8 cellular contexts compared by ENCODE assay signal in the genomic region with DNA sequence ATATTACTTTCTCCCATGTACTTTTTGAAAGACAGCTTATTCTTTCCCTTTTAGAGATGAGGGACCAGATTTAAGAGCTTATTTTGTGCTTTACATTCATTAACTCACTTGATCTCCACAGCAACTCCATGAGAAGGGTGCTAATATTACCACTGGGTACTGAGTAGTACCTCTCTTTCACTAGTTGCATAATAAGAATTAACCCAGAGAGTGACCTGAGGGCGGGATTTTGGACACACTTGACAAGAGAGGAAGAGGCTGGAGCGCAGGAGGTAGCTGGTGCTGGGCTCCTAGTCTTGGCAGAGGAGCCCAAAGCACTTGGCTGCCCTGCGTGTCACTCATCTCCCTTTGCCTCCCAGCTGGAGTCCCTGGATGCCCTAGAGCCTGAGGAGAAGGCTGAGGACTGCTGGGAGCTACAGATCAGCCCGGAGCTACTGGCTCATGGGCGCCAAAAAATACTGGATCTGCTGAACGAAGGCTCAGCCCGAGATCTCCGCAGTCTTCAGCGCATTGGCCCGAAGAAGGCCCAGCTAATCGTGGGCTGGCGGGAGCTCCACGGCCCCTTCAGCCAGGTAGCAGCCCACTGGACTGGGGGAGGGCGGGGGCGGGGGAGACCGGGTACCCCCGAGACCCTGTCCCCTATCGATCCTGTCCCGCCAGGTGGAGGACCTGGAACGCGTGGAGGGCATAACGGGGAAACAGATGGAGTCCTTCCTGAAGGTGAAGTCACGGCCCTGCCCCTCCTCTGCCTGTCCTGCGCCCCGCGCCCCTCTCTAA. TPM values are rescaled to one million over a fixed set of nuclear protein-coding genes. Genes with fewer than 3 reads are reported as not detected.
DNase-seq lines count a peak whose midpoint lies in the region; ATAC-seq lines count a peak whose summit lies in the region.

No MANE protein-coding gene starts in this region.

- peak overlapping the region; percentile 99 for H3K27ac Mint-ChIP-seq in activated CD4-positive, alpha-beta T cell treated with anti-CD3 and anti-CD28 coated beads, Interleukin-2, amount 10 ng/mL, durations not matched to agents 7 days and 5 days
- peak overlapping the region; percentile 93 to 100 (median 99) for H3K27ac Mint-ChIP-seq in immature natural killer cell
- peak overlapping the region; percentile 100 for H3K27ac Mint-ChIP-seq in stimulated activated naive CD8-positive, alpha-beta T cell treated with anti-CD3 and anti-CD28 coated beads, Interleukin-15, amount 100 ng/mL, for 72 hours

- CTCF ChIA-PET in activated CD4-positive, alpha-beta T cell treated with anti-CD3 and anti-CD28 coated beads, Interleukin-2, amount 10 ng/mL, durations not matched to agents 7 days and 5 days (lab: Charles Lee) = interaction anchor here (0.8 to 2.6 kb wide), 10 partner anchors 9 to 45 kb away, joined by 3 to 25 read pairs (median 4); partner anchors contain the start of genes KIF22 and MVP

- H3K27me3 Mint-ChIP-seq in activated CD4-positive, alpha-beta T cell treated with anti-CD3 and anti-CD28 coated beads, Interleukin-2, amount 10 ng/mL, durations not matched to agents 7 days and 5 days = no peaks in the 10 kb centered on the region
- peaks cover 25 to 36% (median 27%) of the 10 kb centered on the region in 3 donors for H3K27me3 Mint-ChIP-seq in immature natural killer cell (ENCODE audit: low read depth in 3 of 3)
- H3K27me3 Mint-ChIP-seq in stimulated activated naive CD8-positive, alpha-beta T cell treated with anti-CD3 and anti-CD28 coated beads, Interleukin-15, amount 100 ng/mL, for 72 hours = no peaks in the 10 kb centered on the region

- no peak for ATAC-seq in stimulated activated naive CD8-positive, alpha-beta T cell treated with anti-CD3 and anti-CD28 coated beads, Interleukin-15, amount 100 ng/mL, for 72 hours
- ATAC-seq in HG02981 (IDR thresholded peaks at IDR 0.05; ENCODE audit: unreplicated experiment) = no peak
- ATAC-seq in GM21526 (IDR thresholded peaks at IDR 0.05; ENCODE audit: low FRiP score, unreplicated experiment) = no peak

- no peaks in the 10 kb centered on the region for H3K9me3 Mint-ChIP-seq in activated CD4-positive, alpha-beta T cell treated with anti-CD3 and anti-CD28 coated beads, Interleukin-2, amount 10 ng/mL, durations not matched to agents 7 days and 5 days
- H3K9me3 Mint-ChIP-seq in immature natural killer cell = no peaks in the 10 kb centered on the region
- no peaks in the 10 kb centered on the region for H3K9me3 Mint-ChIP-seq in stimulated activated naive CD8-positive, alpha-beta T cell treated with anti-CD3 and anti-CD28 coated beads, Interleukin-15, amount 100 ng/mL, for 72 hours

- DNase-seq in activated CD4-positive, alpha-beta T cell treated with anti-CD3 and anti-CD28 coated beads, Interleukin-2, amount 10 ng/mL, durations not matched to agents 7 days and 5 days = no peak
- DNase-seq in activated CD4-positive, alpha-beta T cell treated with anti-CD3 and anti-CD28 coated beads for 4 hours = no peak
- peak; percentile 73 for DNase-seq in NCI-H2171 (lab: John Stamatoyannopoulos, UW)
- no peak for DNase-seq in immature natural killer cell
- no peak for DNase-seq in stimulated activated naive CD8-positive, alpha-beta T cell treated with anti-CD3 and anti-CD28 coated beads, Interleukin-15, amount 100 ng/mL, for 72 hours

- H3K27ac ChIP-seq in angular gyrus (ENCODE audit: low read depth, low read length) = peak overlapping the region; percentile 100

- H3K36me3 Mint-ChIP-seq in activated CD4-positive, alpha-beta T cell treated with anti-CD3 and anti-CD28 coated beads, Interleukin-2, amount 10 ng/mL, durations not matched to agents 7 days and 5 days (ENCODE audit: low read depth) = peaks cover 62% of the 10 kb centered on the region
- peaks cover 4 to 15% (median 7%) of the 10 kb centered on the region in 3 donors for H3K36me3 Mint-ChIP-seq in immature natural killer cell

- peak overlapping the region; percentile 89 for H3K4me3 Mint-ChIP-seq in activated CD4-positive, alpha-beta T cell treated with anti-CD3 and anti-CD28 coated beads, Interleukin-2, amount 10 ng/mL, durations not matched to agents 7 days and 5 days
- peak overlapping the region; percentile 96 to 100 (median 99) for H3K4me3 Mint-ChIP-seq in immature natural killer cell
- H3K4me3 Mint-ChIP-seq in stimulated activated naive CD8-positive, alpha-beta T cell treated with anti-CD3 and anti-CD28 coated beads, Interleukin-15, amount 100 ng/mL, for 72 hours = peak overlapping the region; percentile 99

- H3K4me1 Mint-ChIP-seq in activated CD4-positive, alpha-beta T cell treated with anti-CD3 and anti-CD28 coated beads, Interleukin-2, amount 10 ng/mL, durations not matched to agents 7 days and 5 days = peaks cover 38% of the 10 kb centered on the region
- H3K4me1 Mint-ChIP-seq in immature natural killer cell = peaks cover 32 to 36% of the 10 kb centered on the region in 2 donors
- H3K4me1 Mint-ChIP-seq in stimulated activated naive CD8-positive, alpha-beta T cell treated with anti-CD3 and anti-CD28 coated beads, Interleukin-15, amount 100 ng/mL, for 72 hours = peaks cover 58% of the 10 kb centered on the region

- POLR2A ChIA-PET in activated CD4-positive, alpha-beta T cell treated with anti-CD3 and anti-CD28 coated beads, Interleukin-2, amount 10 ng/mL, durations not matched to agents 7 days and 5 days (lab: Charles Lee) = interaction anchor here (0.6 to 1.9 kb wide), 3 partner anchors 10 to 117 kb away, joined by 3 to 9 read pairs (median 7); partner anchors contain the start of gene KIF22

RNA-seq across cellular contexts. Expression of gene MAZ, which starts 1.7 kb away (rescaled TPM):
- 100 to 1,000 TPM; 528 to 590 TPM for total RNA-seq in activated CD4-positive, alpha-beta T cell treated with anti-CD3 and anti-CD28 coated beads, Interleukin-2, amount 10 ng/mL, durations not matched to agents 7 days and 5 days
- polyA plus RNA-seq in immature natural killer cell = 10 to 100 TPM; 49.2 to 54.8 (median 52.7) TPM

RNA-seq across cellular contexts. Expression of gene PRRT2, which starts 7.3 kb away (rescaled TPM):
- total RNA-seq in activated CD4-positive, alpha-beta T cell treated with anti-CD3 and anti-CD28 coated beads, Interleukin-2, amount 10 ng/mL, durations not matched to agents 7 days and 5 days = 1 to 10 TPM in 1 of 2 experiments, under 1 TPM in 1; 0.98 to 1.3 TPM
- polyA plus RNA-seq in immature natural killer cell = not detected

RNA-seq across cellular contexts. Expression of gene PAGR1, which starts 11.3 kb away (rescaled TPM):
- 10 to 100 TPM; 26.8 to 29.6 TPM for total RNA-seq in activated CD4-positive, alpha-beta T cell treated with anti-CD3 and anti-CD28 coated beads, Interleukin-2, amount 10 ng/mL, durations not matched to agents 7 days and 5 days
- polyA plus RNA-seq in immature natural killer cell = 10 to 100 TPM; 44.8 to 55.2 (median 46.1) TPM

RNA-seq across cellular contexts. Expression of gene KIF22, which starts 14.1 kb away (rescaled TPM):
- total RNA-seq in activated CD4-positive, alpha-beta T cell treated with anti-CD3 and anti-CD28 coated beads, Interleukin-2, amount 10 ng/mL, durations not matched to agents 7 days and 5 days = 100 to 1,000 TPM; 244 to 253 TPM
- polyA plus RNA-seq in immature natural killer cell = 10 to 100 TPM; 33.1 to 45.2 (median 33.3) TPM

RNA-seq across cellular contexts. Expression of gene MVP, which starts 15.6 kb away (rescaled TPM):
- 100 to 1,000 TPM; 177 to 187 TPM for total RNA-seq in activated CD4-positive, alpha-beta T cell treated with anti-CD3 and anti-CD28 coated beads, Interleukin-2, amount 10 ng/mL, durations not matched to agents 7 days and 5 days
- 100 to 1,000 TPM; 103 to 195 (median 142) TPM for polyA plus RNA-seq in immature natural killer cell
